ENCODE assay signal across 29 cellular contexts in the genomic region with DNA sequence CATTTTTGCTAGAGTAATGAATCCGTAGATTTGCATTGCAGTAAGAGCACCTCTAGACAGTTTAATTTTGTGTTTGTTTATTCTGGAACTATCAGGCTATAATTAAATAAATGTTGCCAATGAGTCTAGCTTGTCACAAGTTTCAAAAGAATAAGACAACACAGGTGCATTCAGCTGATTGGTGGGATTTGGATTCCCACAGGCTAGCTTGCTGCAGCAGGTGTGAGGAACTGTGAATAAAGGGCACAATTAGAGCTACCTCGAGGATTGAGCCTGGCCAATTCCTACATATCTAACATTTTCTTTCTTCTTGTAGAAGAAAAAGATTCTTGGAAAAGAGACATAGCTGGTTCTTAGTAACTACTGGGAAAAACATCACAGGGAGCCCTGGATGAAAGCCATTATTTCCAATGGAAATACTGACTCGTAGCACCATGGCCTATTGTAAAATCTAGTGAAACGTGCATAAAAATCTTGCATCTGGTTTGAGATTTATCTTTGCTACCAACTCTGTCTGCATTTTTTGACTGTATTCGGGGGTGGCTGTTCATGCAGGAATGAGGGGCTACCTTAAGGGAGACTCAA.
"Had no signal": no experiment of that assay in that cellular context is flagged by ENCODE, and none has a peak within 500 bp of the region (broad histone marks: within the 10 kb centered on the region; RNA-seq: fewer than 3 reads in every experiment).

No MANE protein-coding gene starts in this region.

- H3K4me3 Mint-ChIP-seq: activated CD4-positive, alpha-beta T cell treated with anti-CD3 and anti-CD28 coated beads for 36 hours; activated CD4-positive, alpha-beta T cell treated with anti-CD3 and anti-CD28 coated beads, Interleukin-2, amount 10 ng/mL, durations not matched to agents 7 days and 5 days; activated naive CD4-positive, alpha-beta T cell treated with anti-CD3 and anti-CD28 coated beads for 36 hours; activated T-cell treated with anti-CD3 and anti-CD28 coated beads, Interleukin-2, amount 50 U/mL, for 4 hours; activated T-helper 1 cell treated with anti-CD3 and anti-CD28 coated beads, Interleukin-12 subunit alpha, Interleukin-12 subunit beta, Interleukin-2, Interleukin-4 antibody, amounts not matched to agents 30 ng/mL and 10 ng/mL and 1 ng/mL, durations not matched to agents 14 hours and 24 hours and 36 hours; brain had no signal

- DNase-seq: activated CD4-positive, alpha-beta T cell treated with anti-CD3 and anti-CD28 coated beads for 36 hours; activated CD4-positive, alpha-beta T cell treated with anti-CD3 and anti-CD28 coated beads, Interleukin-2, amount 10 ng/mL, durations not matched to agents 7 days and 5 days; activated CD4-positive, alpha-beta T cell treated with anti-CD3 and anti-CD28 coated beads, Interleukin-2, amount 50 U/mL, for 48 hours; activated CD8-positive, alpha-beta memory T cell treated with anti-CD3 and anti-CD28 coated beads, Interleukin-2, amount 50 U/mL, for 4 hours; activated gamma-delta T cell treated with Interleukin-2 at 50 U/mL for 16 hours; activated naive CD4-positive, alpha-beta T cell treated with anti-CD3 and anti-CD28 coated beads for 36 hours; activated T-cell treated with anti-CD3 and anti-CD28 coated beads for 4 hours; activated T-cell treated with anti-CD3 and anti-CD28 coated beads, Interleukin-2, amount 50 U/mL, for 4 hours; adrenal gland; caudate nucleus; cerebellar nuclear complex; NCI-H1436 treated with DMSO at 0.1 percent for 48 hours; NCI-H1694 treated with DMSO at 0.1 percent for 48 hours; NCI-H2029; NCI-H2107; NCI-H2171; NCI-H510A treated with DMSO at 0.1 percent for 48 hours; NCI-H526 treated with DMSO at 0.1 percent for 48 hours; SHP77; SJCRH30; T1000 had no signal

- FAIRE-seq: astrocyte, bronchial epithelial cell had no signal

- H3K36me3 Mint-ChIP-seq: activated naive CD4-positive, alpha-beta T cell treated with anti-CD3 and anti-CD28 coated beads, Interleukin-2, amount 50 U/mL, for 72 hours; brain had no signal

- ATAC-seq: activated CD4-positive, alpha-beta T cell treated with anti-CD3 and anti-CD28 coated beads for 36 hours; activated CD4-positive, CD25-positive, alpha-beta regulatory T cell treated with anti-CD3 and anti-CD28 coated beads, Interleukin-2, amount 50 U/mL, for 24 hours; activated naive CD4-positive, alpha-beta T cell treated with anti-CD3 and anti-CD28 coated beads, Interleukin-2, amount 50 U/mL, for 72 hours; activated T-cell treated with anti-CD3 and anti-CD28 coated beads, Interleukin-2, amount 50 U/mL, for 4 hours; Panc1 had no signal

- H3K27me3 ChIP-seq: adrenal gland, SJCRH30 had no signal

- H3K27ac ChIP-seq: adrenal gland, SJCRH30, SK-N-MC had no signal

- H3K9me3 Mint-ChIP-seq: activated CD4-positive, alpha-beta T cell treated with anti-CD3 and anti-CD28 coated beads, Interleukin-2, amount 10 ng/mL, durations not matched to agents 7 days and 5 days; activated naive CD4-positive, alpha-beta T cell treated with anti-CD3 and anti-CD28 coated beads for 36 hours; activated T-cell treated with anti-CD3 and anti-CD28 coated beads, Interleukin-2, amount 50 U/mL, for 4 hours; activated T-helper 1 cell treated with anti-CD3 and anti-CD28 coated beads, Interleukin-12 subunit alpha, Interleukin-12 subunit beta, Interleukin-2, Interleukin-4 antibody, amounts not matched to agents 30 ng/mL and 10 ng/mL and 1 ng/mL, durations not matched to agents 14 hours and 24 hours and 36 hours; brain had no signal

- H3K4me1 ChIP-seq: adrenal gland, SJCRH30 had no signal

- H3K4me1 Mint-ChIP-seq: activated CD4-positive, alpha-beta T cell treated with anti-CD3 and anti-CD28 coated beads for 36 hours; activated CD4-positive, alpha-beta T cell treated with anti-CD3 and anti-CD28 coated beads, Interleukin-2, amount 10 ng/mL, durations not matched to agents 7 days and 5 days; brain had no signal

- H3K9me3 ChIP-seq: adrenal gland, SJCRH30 had no signal

- H3K27ac Mint-ChIP-seq: activated CD4-positive, alpha-beta T cell treated with anti-CD3 and anti-CD28 coated beads for 36 hours; activated CD4-positive, alpha-beta T cell treated with anti-CD3 and anti-CD28 coated beads, Interleukin-2, amount 10 ng/mL, durations not matched to agents 7 days and 5 days; activated naive CD4-positive, alpha-beta T cell treated with anti-CD3 and anti-CD28 coated beads for 36 hours; activated naive CD4-positive, alpha-beta T cell treated with anti-CD3 and anti-CD28 coated beads, Interleukin-2, amount 50 U/mL, for 72 hours; activated T-helper 1 cell treated with anti-CD3 and anti-CD28 coated beads, Interleukin-12 subunit alpha, Interleukin-12 subunit beta, Interleukin-2, Interleukin-4 antibody, amounts not matched to agents 30 ng/mL and 10 ng/mL and 1 ng/mL, durations not matched to agents 14 hours and 24 hours and 36 hours had no signal

- H3K36me3 ChIP-seq: adrenal gland, SJCRH30 had no signal

- H3K4me3 ChIP-seq: adrenal gland, SJCRH30, SK-N-MC had no signal
